8 cellular contexts compared by ENCODE assay signal in genomic region chr5:77211013-77211690, GRCh38. TPM values are rescaled to one million over a fixed set of nuclear protein-coding genes. Genes with fewer than 3 reads are reported as not detected.
DNase-seq lines count a peak whose midpoint lies in the region; ATAC-seq and TF ChIP-seq lines count a peak whose summit lies in the region.

No MANE protein-coding gene starts in this region.

- H3K36me3 ChIP-seq in BLaER1 treated with 17β-estradiol and CSF1 and Interleukin-3, amounts not matched to agents 10 nM and 100 nM, result no peaks in the 10 kb centered on the region
- H3K36me3 ChIP-seq in neural cell (ENCODE audit: insufficient read depth, low read length), result no peaks in the 10 kb centered on the region

- H3K79me2 ChIP-seq in neural cell (replicated peaks; ENCODE audit: insufficient read depth, low read length), result no peaks in the 10 kb centered on the region

- no peaks in the 10 kb centered on the region for H3K9me2 ChIP-seq in neural cell (ENCODE audit: insufficient read depth, low read length)

- peaks cover 0 to 23% (median 5%) of the 10 kb centered on the region in 11 experiments; a peak in 7 of 22 replicates for H4K20me1 ChIP-seq in BLaER1 treated with 17β-estradiol and CSF1 and Interleukin-3, amounts not matched to agents 10 nM and 100 nM
- H4K20me1 ChIP-seq in neural cell (ENCODE audit: insufficient read depth), result no peaks in the 10 kb centered on the region

- no peak for ATAC-seq in HG03442 (IDR thresholded peaks at IDR 0.05; ENCODE audit: unreplicated experiment)

- peaks cover 0 to 5% (median 0%) of the 10 kb centered on the region in 11 experiments; a peak in 2 of 22 replicates for H3K9me3 ChIP-seq in BLaER1 treated with 17β-estradiol and CSF1 and Interleukin-3, amounts not matched to agents 10 nM and 100 nM (replicated peaks in 1 of 11)
- no peaks in the 10 kb centered on the region for H3K9me3 ChIP-seq in neural cell (ENCODE audit: low read length)

- DNase-seq in M059J (ENCODE audit: low read depth) (peak; percentile 31), dorsolateral prefrontal cortex (no peak), epidermal melanocyte (ENCODE audit: insufficient read length, low spot score) (no peak), dermis blood vessel endothelial cell (no peak), NCI-H226 (no peak)

- H3K4me2 ChIP-seq in BLaER1 treated with 17β-estradiol and CSF1 and Interleukin-3, amounts not matched to agents 10 nM and 100 nM, result peak overlapping the region; percentile 98 to 100 (median 99)
- no peak overlapping the region for H3K4me2 ChIP-seq in neural cell (ENCODE audit: low read length)

- intact Hi-C loops in dorsolateral prefrontal cortex (cut with DNase I), result loop anchor here (10.0 kb wide), 2 partner anchors 56 to 66 kb away; no protein-coding TSS in a partner anchor

- H3K4me1 ChIP-seq in BLaER1 treated with 17β-estradiol and CSF1 and Interleukin-3, amounts not matched to agents 10 nM and 100 nM, result peaks cover 9 to 15% (median 13%) of the 10 kb centered on the region in 10 experiments; a peak in 19 of 20 replicates

- no peak for TF ChIP-seq RAD21 in neural cell (conservative IDR thresholded peaks at IDR 0.05)

- H2AFZ ChIP-seq in neural cell (ENCODE audit: low read depth, low read length), result no peak overlapping the region

- peak overlapping the region in 2 of 11 experiments; percentile 7 to 15; a peak in 1 of 22 replicates for H3K27ac ChIP-seq in BLaER1 treated with 17β-estradiol and CSF1 and Interleukin-3, amounts not matched to agents 10 nM and 100 nM
- H3K27ac ChIP-seq in dorsolateral prefrontal cortex, result peak overlapping the region in 52 of 59 donors; percentile 18 to 86 (median 66)
- no peak overlapping the region for H3K27ac ChIP-seq in neural cell (ENCODE audit: low read length)

- peak overlapping the region; percentile 35 to 77 (median 69); a peak in 20 of 22 replicates for H3K9ac ChIP-seq in BLaER1 treated with 17β-estradiol and CSF1 and Interleukin-3, amounts not matched to agents 10 nM and 100 nM
- H3K9ac ChIP-seq in neural cell (ENCODE audit: low read length), result peak overlapping the region; percentile 25

- peaks cover 50 to 80% (median 64%) of the 10 kb centered on the region in 11 experiments for H3K27me3 ChIP-seq in BLaER1 treated with 17β-estradiol and CSF1 and Interleukin-3, amounts not matched to agents 10 nM and 100 nM
- no peaks in the 10 kb centered on the region for H3K27me3 ChIP-seq in dorsolateral prefrontal cortex
- peaks cover 44% of the 10 kb centered on the region for H3K27me3 ChIP-seq in neural cell (ENCODE audit: insufficient read depth, low read depth, low read length)

- H3K4me3 ChIP-seq in BLaER1 treated with 17β-estradiol and CSF1 and Interleukin-3, amounts not matched to agents 10 nM and 100 nM, result peak overlapping the region; percentile 67 to 89 (median 76)
- H3K4me3 ChIP-seq in dorsolateral prefrontal cortex (peak overlapping the region; percentile 59 to 86 (median 74)), neural cell (ENCODE audit: low read length) (peak overlapping the region; percentile 63)

- TF ChIP-seq CTCF in dorsolateral prefrontal cortex (IDR thresholded peaks at IDR 0.05 in 54 of 56, conservative IDR thresholded peaks at IDR 0.05 in 2 of 56; ENCODE audit: low read depth in 1 of 56, partially characterized antibody in 56 of 56) (no peak), neural cell (IDR thresholded peaks at IDR 0.05; ENCODE audit: poor library complexity, severe bottlenecking) (no peak)

- no peak for TF ChIP-seq EP300 in neural cell (conservative IDR thresholded peaks at IDR 0.05; ENCODE audit: poor library complexity, severe bottlenecking)

- no peaks in the 10 kb centered on the region for H3F3A ChIP-seq in neural cell (ENCODE audit: insufficient read depth, low read length, poor library complexity, severe bottlenecking)

TF ChIP-seq in neural cell, 6 proteins besides CTCF, POLR2A, EP300 and RAD21:
- TF ChIP-seq TAF1 (IDR thresholded peaks at IDR 0.05; ENCODE audit: low read depth) (no peak), EZH2 (IDR thresholded peaks at IDR 0.05; ENCODE audit: borderline replicate concordance, insufficient read depth, low read length, poor library complexity, severe bottlenecking) (no peak), MXI1 (conservative IDR thresholded peaks at IDR 0.05; ENCODE audit: poor library complexity, severe bottlenecking) (no peak), POLR2AphosphoS5 (IDR thresholded peaks at IDR 0.05) (no peak), SMC3 (conservative IDR thresholded peaks at IDR 0.05; ENCODE audit: poor library complexity) (no peak)
- TF ChIP-seq, protein P1, sequence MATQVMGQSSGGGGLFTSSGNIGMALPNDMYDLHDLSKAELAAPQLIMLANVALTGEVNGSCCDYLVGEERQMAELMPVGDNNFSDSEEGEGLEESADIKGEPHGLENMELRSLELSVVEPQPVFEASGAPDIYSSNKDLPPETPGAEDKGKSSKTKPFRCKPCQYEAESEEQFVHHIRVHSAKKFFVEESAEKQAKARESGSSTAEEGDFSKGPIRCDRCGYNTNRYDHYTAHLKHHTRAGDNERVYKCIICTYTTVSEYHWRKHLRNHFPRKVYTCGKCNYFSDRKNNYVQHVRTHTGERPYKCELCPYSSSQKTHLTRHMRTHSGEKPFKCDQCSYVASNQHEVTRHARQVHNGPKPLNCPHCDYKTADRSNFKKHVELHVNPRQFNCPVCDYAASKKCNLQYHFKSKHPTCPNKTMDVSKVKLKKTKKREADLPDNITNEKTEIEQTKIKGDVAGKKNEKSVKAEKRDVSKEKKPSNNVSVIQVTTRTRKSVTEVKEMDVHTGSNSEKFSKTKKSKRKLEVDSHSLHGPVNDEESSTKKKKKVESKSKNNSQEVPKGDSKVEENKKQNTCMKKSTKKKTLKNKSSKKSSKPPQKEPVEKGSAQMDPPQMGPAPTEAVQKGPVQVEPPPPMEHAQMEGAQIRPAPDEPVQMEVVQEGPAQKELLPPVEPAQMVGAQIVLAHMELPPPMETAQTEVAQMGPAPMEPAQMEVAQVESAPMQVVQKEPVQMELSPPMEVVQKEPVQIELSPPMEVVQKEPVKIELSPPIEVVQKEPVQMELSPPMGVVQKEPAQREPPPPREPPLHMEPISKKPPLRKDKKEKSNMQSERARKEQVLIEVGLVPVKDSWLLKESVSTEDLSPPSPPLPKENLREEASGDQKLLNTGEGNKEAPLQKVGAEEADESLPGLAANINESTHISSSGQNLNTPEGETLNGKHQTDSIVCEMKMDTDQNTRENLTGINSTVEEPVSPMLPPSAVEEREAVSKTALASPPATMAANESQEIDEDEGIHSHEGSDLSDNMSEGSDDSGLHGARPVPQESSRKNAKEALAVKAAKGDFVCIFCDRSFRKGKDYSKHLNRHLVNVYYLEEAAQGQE (IDR thresholded peaks at IDR 0.05; ENCODE audit: borderline replicate concordance), result no peak

RNA-seq across cellular contexts. Expression of gene PDE8B, which starts 0.7 kb away (rescaled TPM):
- total RNA-seq in M059J (2014; rRNA removed; shearing (Covaris generic)), result 0.07 and 0.39 TPM in 2 replicates
- total RNA-seq in dorsolateral prefrontal cortex (100 to 1,000 TPM in 1 of 120 experiments, 10 to 100 TPM in 119; 22.7 to 100 (median 54.6) TPM), dermis blood vessel endothelial cell (under 0.01 TPM in 2 replicates)
- 0.10 and 0.22 TPM in 2 replicates for polyA plus RNA-seq in neural cell
- 0.49 and 0.81 TPM in 2 replicates for polyA minus RNA-seq in neural cell

Comparison
In these comparisons a context has a peak if more than half of its experiments do, and no peak if none do; other contexts are left out.
1. RNA of gene PDE8B, which starts 0.7 kb away (total RNA-seq): 22.7 to 100 TPM in dorsolateral prefrontal cortex; 0.07 to 0.39 TPM in M059J and under 0.01 TPM in dermis blood vessel endothelial cell; every median in the first group is over 10 times any median in the second.
2. Peak in every context shown above with its lines, with median percentiles within 50 percentile points of each other: H3K4me3 ChIP-seq.